In genomic region chr6:104860221-104860620, GRCh38 we compare ENCODE assay signal across 8 cellular contexts. TPM values are rescaled to one million over a fixed set of nuclear protein-coding genes. Genes with fewer than 3 reads are reported as not detected.
A peak's percentile ranks its signal among the peaks of the same experiment; 100 is the strongest.
DNase-seq lines count a peak whose midpoint lies in the region; ATAC-seq and TF ChIP-seq lines count a peak whose summit lies in the region.

No MANE protein-coding gene starts in this region.

- POLR2A ChIA-PET in CD4-positive, alpha-beta T cell (lab: Charles Lee) = interaction anchor here (1.4 to 1.9 kb wide), 2 partner anchors 9 to 1466 kb away, joined by 5 to 6 read pairs; partner anchors contain the start of gene ATG5

- peak overlapping the region; percentile 51 for H3K27ac Mint-ChIP-seq in CD4-positive, alpha-beta T cell

- H3K27me3 Mint-ChIP-seq in CD4-positive, alpha-beta T cell = peaks cover 19% of the 10 kb centered on the region

- no peak for DNase-seq in CD4-positive, alpha-beta T cell
- DNase-seq in NB4 (ENCODE audit: low read depth) (no peak), lower leg skin (ENCODE audit: low spot score in 2 of 2) (no peak), cerebellar cortex (ENCODE audit: low spot score) (no peak), NCI-H2171 treated with DMSO at 0.1 percent for 48 hours (lab: John Stamatoyannopoulos, UW) (no peak), dedifferentiated amniotic fluid mesenchymal stem cell (ENCODE audit: extremely low spot score) (no peak)
- no peak for DNase-seq in effector memory CD4-positive, alpha-beta T cell

- intact Hi-C loops in CD4-positive, alpha-beta T cell (cut with DNase I, micrococcal nuclease) = loop anchor here in 1 of 2 experiments (5.0 kb wide), 1 partner anchor 1462 kb away; no protein-coding TSS in a partner anchor
- intact Hi-C loops in lower leg skin (cut with DNase I; ENCODE audit: low total_unique reads) = no loop called here

- CTCF ChIA-PET in CD4-positive, alpha-beta T cell (lab: Charles Lee) = interaction anchor here (1.0 to 1.4 kb wide), 2 partner anchors 71 to 85 kb away, joined by 3 to 7 read pairs; no protein-coding TSS in a partner anchor

- TF ChIP-seq POLR2A in NB4 (IDR thresholded peaks at IDR 0.05; ENCODE audit: extremely low read depth, insufficient read length) (no peak), lower leg skin (IDR thresholded peaks at IDR 0.05) (no peak)

- no peaks in the 10 kb centered on the region for H3K9me3 ChIP-seq in CD4-positive, alpha-beta T cell (ENCODE audit: control insufficient read depth, low read length)
- no peaks in the 10 kb centered on the region for H3K9me3 ChIP-seq in effector memory CD4-positive, alpha-beta T cell (ENCODE audit: control insufficient read depth, low read length)
- H3K9me3 ChIP-seq in neutrophil = no peaks in the 10 kb centered on the region

- peak overlapping the region; percentile 96 for H3K4me3 Mint-ChIP-seq in CD4-positive, alpha-beta T cell

- peaks cover 3% of the 10 kb centered on the region for H3K4me1 ChIP-seq in effector memory CD4-positive, alpha-beta T cell (ENCODE audit: control insufficient read depth, insufficient read depth, low read length, poor library complexity, severe bottlenecking)
- peaks cover 8 to 11% of the 10 kb centered on the region in 2 experiments for H3K4me1 ChIP-seq in neutrophil (ENCODE audit: control insufficient read depth in 1 of 2, insufficient read depth in 1 of 2, low read depth in 1 of 2, low read length in 1 of 2)

- H3K27ac ChIP-seq in CD4-positive, alpha-beta T cell (ENCODE audit: low read depth, low read length) = no peak overlapping the region
- peak overlapping the region; percentile 15 for H3K27ac ChIP-seq in effector memory CD4-positive, alpha-beta T cell (ENCODE audit: insufficient read depth, low read length, poor library complexity, severe bottlenecking)
- no peak overlapping the region for H3K27ac ChIP-seq in neutrophil

- no peaks in the 10 kb centered on the region for H3K36me3 ChIP-seq in effector memory CD4-positive, alpha-beta T cell (ENCODE audit: control insufficient read depth, insufficient read depth, low read length)
- H3K36me3 ChIP-seq in neutrophil = no peaks in the 10 kb centered on the region

- 55 to 69% methylated on average over 2 of the region's 2 CpGs for WGBS in lower leg skin, 2 donors

- H3K4me1 Mint-ChIP-seq in CD4-positive, alpha-beta T cell (ENCODE audit: low read depth) = peaks cover 18% of the 10 kb centered on the region

- H3K4me3 ChIP-seq in NB4 (ENCODE audit: low read depth, low read length) (peak overlapping the region; percentile 73), neutrophil (ENCODE audit: low read depth in 1 of 2, low read length in 1 of 2) (peak overlapping the region; percentile 72 to 76), lower leg skin (ENCODE audit: low read depth, poor library complexity, severe bottlenecking) (no peak overlapping the region)
- peak overlapping the region; percentile 87 for H3K4me3 ChIP-seq in effector memory CD4-positive, alpha-beta T cell (ENCODE audit: insufficient read depth, low read depth, low read length, poor library complexity, severe bottlenecking)

- TF ChIP-seq CTCF in CD4-positive, alpha-beta T cell (IDR thresholded peaks at IDR 0.05) = no peak
- TF ChIP-seq CTCF in NB4 (IDR thresholded peaks at IDR 0.05; ENCODE audit: low read depth, low read length) (no peak), neutrophil (IDR thresholded peaks at IDR 0.05) (no peak), lower leg skin (IDR thresholded peaks at IDR 0.05) (no peak)

- no peaks in the 10 kb centered on the region for H3K27me3 ChIP-seq in CD4-positive, alpha-beta T cell (ENCODE audit: control insufficient read depth, insufficient read depth, low read length)
- H3K27me3 ChIP-seq in effector memory CD4-positive, alpha-beta T cell (replicated peaks; ENCODE audit: control insufficient read depth, insufficient read depth, low read length, poor library complexity, severe bottlenecking) = peaks cover 2% of the 10 kb centered on the region
- H3K27me3 ChIP-seq in neutrophil = peaks cover 42% of the 10 kb centered on the region

- ATAC-seq in CD4-positive, alpha-beta T cell (ENCODE audit: poor library complexity) = no peak

- no peaks in the 10 kb centered on the region for H3K36me3 Mint-ChIP-seq in CD4-positive, alpha-beta T cell (ENCODE audit: low read depth)

- H3K9me3 Mint-ChIP-seq in CD4-positive, alpha-beta T cell = no peaks in the 10 kb centered on the region

RNA-seq across cellular contexts. Expression of gene HACE1, which starts 0.5 kb away (rescaled TPM):
- total RNA-seq in CD4-positive, alpha-beta T cell = 1 to 10 TPM; 7.4 to 8.2 TPM
- total RNA-seq in lower leg skin = 10 to 100 TPM; 10.8 to 17.7 (median 11.6) TPM
